Comparison of ENCODE assay signal across 1 cellular context in the genomic region with DNA sequence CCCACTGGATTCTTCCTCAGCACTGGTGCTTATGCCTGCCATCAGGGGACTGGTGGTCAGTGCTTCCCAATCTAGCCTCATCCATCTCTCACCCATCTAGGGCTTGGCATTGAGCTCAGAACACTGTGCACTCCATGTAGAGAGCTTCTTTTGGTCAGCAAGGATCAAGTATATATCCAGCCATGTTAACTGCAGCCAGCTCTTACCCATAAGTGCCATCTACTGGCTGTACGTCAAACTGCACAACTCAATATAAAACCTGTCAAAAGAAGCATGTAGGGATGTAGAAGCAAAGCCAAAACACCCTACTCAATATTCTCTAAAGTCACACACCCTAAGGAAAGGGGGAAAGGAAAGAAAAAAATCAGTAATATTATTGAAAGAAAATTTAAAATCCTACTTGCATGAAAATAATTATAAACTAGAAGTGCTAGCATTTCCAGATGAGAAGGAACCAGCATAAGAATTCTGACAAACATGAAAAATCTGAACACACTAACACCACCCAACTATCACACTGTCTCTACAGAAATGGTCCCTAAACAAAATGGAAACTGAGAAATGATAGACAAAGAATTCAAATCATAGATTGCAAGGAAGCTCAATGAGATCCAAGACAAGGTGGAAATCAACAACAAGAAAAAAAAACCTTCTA.
TF ChIP-seq lines count a peak whose summit lies in the region.

No MANE protein-coding gene starts in this region.

TF ChIP-seq in GM12878, 131 proteins besides CTCF, POLR2A, EP300 and RAD21 (continued from another document):
- TF ChIP-seq, protein P1, sequence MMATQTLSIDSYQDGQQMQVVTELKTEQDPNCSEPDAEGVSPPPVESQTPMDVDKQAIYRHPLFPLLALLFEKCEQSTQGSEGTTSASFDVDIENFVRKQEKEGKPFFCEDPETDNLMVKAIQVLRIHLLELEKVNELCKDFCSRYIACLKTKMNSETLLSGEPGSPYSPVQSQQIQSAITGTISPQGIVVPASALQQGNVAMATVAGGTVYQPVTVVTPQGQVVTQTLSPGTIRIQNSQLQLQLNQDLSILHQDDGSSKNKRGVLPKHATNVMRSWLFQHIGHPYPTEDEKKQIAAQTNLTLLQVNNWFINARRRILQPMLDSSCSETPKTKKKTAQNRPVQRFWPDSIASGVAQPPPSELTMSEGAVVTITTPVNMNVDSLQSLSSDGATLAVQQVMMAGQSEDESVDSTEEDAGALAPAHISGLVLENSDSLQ (IDR thresholded peaks at IDR 0.05) = peak; percentile 20; the same call in 1 of the 2 replicates
- TF ChIP-seq, protein P2, sequence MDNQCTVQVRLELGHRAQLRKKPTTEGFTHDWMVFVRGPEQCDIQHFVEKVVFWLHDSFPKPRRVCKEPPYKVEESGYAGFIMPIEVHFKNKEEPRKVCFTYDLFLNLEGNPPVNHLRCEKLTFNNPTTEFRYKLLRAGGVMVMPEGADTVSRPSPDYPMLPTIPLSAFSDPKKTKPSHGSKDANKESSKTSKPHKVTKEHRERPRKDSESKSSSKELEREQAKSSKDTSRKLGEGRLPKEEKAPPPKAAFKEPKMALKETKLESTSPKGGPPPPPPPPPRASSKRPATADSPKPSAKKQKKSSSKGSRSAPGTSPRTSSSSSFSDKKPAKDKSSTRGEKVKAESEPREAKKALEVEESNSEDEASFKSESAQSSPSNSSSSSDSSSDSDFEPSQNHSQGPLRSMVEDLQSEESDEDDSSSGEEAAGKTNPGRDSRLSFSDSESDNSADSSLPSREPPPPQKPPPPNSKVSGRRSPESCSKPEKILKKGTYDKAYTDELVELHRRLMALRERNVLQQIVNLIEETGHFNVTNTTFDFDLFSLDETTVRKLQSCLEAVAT (IDR thresholded peaks at IDR 0.05) = no peak
- TF ChIP-seq RBBP5 (conservative IDR thresholded peaks at IDR 0.05) = no peak
- no peak for TF ChIP-seq CBFB (IDR thresholded peaks at IDR 0.05; ENCODE audit: low read depth)
- TF ChIP-seq FOXK2 (IDR thresholded peaks at IDR 0.05) = no peak
- TF ChIP-seq, protein P3, sequence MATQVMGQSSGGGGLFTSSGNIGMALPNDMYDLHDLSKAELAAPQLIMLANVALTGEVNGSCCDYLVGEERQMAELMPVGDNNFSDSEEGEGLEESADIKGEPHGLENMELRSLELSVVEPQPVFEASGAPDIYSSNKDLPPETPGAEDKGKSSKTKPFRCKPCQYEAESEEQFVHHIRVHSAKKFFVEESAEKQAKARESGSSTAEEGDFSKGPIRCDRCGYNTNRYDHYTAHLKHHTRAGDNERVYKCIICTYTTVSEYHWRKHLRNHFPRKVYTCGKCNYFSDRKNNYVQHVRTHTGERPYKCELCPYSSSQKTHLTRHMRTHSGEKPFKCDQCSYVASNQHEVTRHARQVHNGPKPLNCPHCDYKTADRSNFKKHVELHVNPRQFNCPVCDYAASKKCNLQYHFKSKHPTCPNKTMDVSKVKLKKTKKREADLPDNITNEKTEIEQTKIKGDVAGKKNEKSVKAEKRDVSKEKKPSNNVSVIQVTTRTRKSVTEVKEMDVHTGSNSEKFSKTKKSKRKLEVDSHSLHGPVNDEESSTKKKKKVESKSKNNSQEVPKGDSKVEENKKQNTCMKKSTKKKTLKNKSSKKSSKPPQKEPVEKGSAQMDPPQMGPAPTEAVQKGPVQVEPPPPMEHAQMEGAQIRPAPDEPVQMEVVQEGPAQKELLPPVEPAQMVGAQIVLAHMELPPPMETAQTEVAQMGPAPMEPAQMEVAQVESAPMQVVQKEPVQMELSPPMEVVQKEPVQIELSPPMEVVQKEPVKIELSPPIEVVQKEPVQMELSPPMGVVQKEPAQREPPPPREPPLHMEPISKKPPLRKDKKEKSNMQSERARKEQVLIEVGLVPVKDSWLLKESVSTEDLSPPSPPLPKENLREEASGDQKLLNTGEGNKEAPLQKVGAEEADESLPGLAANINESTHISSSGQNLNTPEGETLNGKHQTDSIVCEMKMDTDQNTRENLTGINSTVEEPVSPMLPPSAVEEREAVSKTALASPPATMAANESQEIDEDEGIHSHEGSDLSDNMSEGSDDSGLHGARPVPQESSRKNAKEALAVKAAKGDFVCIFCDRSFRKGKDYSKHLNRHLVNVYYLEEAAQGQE (IDR thresholded peaks at IDR 0.05; ENCODE audit: low read depth, low read length) = no peak
- TF ChIP-seq, protein P4, sequence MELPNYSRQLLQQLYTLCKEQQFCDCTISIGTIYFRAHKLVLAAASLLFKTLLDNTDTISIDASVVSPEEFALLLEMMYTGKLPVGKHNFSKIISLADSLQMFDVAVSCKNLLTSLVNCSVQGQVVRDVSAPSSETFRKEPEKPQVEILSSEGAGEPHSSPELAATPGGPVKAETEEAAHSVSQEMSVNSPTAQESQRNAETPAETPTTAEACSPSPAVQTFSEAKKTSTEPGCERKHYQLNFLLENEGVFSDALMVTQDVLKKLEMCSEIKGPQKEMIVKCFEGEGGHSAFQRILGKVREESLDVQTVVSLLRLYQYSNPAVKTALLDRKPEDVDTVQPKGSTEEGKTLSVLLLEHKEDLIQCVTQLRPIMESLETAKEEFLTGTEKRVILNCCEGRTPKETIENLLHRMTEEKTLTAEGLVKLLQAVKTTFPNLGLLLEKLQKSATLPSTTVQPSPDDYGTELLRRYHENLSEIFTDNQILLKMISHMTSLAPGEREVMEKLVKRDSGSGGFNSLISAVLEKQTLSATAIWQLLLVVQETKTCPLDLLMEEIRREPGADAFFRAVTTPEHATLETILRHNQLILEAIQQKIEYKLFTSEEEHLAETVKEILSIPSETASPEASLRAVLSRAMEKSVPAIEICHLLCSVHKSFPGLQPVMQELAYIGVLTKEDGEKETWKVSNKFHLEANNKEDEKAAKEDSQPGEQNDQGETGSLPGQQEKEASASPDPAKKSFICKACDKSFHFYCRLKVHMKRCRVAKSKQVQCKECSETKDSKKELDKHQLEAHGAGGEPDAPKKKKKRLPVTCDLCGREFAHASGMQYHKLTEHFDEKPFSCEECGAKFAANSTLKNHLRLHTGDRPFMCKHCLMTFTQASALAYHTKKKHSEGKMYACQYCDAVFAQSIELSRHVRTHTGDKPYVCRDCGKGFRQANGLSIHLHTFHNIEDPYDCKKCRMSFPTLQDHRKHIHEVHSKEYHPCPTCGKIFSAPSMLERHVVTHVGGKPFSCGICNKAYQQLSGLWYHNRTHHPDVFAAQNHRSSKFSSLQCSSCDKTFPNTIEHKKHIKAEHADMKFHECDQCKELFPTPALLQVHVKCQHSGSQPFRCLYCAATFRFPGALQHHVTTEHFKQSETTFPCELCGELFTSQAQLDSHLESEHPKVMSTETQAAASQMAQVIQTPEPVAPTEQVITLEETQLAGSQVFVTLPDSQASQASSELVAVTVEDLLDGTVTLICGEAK (IDR thresholded peaks at IDR 0.05; ENCODE audit: borderline replicate concordance) = no peak
- TF ChIP-seq YY1 (IDR thresholded peaks at IDR 0.05; ENCODE audit: low read depth, low read length) = peak; percentile 73
- TF ChIP-seq SMC3 (IDR thresholded peaks at IDR 0.05; ENCODE audit: borderline replicate concordance, low read length) = peak; percentile 70
- TF ChIP-seq RELA (IDR thresholded peaks at IDR 0.05; ENCODE audit: borderline replicate concordance, partially characterized antibody) = no peak
- TF ChIP-seq, protein P5, sequence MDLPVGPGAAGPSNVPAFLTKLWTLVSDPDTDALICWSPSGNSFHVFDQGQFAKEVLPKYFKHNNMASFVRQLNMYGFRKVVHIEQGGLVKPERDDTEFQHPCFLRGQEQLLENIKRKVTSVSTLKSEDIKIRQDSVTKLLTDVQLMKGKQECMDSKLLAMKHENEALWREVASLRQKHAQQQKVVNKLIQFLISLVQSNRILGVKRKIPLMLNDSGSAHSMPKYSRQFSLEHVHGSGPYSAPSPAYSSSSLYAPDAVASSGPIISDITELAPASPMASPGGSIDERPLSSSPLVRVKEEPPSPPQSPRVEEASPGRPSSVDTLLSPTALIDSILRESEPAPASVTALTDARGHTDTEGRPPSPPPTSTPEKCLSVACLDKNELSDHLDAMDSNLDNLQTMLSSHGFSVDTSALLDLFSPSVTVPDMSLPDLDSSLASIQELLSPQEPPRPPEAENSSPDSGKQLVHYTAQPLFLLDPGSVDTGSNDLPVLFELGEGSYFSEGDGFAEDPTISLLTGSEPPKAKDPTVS (IDR thresholded peaks at IDR 0.05; ENCODE audit: low read depth, low read length) = no peak
- no peak for TF ChIP-seq GATAD2B (conservative IDR thresholded peaks at IDR 0.05; ENCODE audit: low read depth)
- no peak for TF ChIP-seq MXI1 (IDR thresholded peaks at IDR 0.05; ENCODE audit: low read depth, low read length)
- TF ChIP-seq CBX5 (IDR thresholded peaks at IDR 0.05; ENCODE audit: low read depth) = no peak
- no peak for TF ChIP-seq EGR1 (IDR thresholded peaks at IDR 0.05; ENCODE audit: borderline replicate concordance in 1 of 2, low read depth in 2 of 2, low read length in 2 of 2)
- TF ChIP-seq NRF1 (conservative IDR thresholded peaks at IDR 0.05; ENCODE audit: low read depth, low read length) = no peak
- no peak for TF ChIP-seq LARP7 (IDR thresholded peaks at IDR 0.05)
- no peak for TF ChIP-seq SREBF2 (IDR thresholded peaks at IDR 0.05; ENCODE audit: low read length)
